In the genomic region with DNA sequence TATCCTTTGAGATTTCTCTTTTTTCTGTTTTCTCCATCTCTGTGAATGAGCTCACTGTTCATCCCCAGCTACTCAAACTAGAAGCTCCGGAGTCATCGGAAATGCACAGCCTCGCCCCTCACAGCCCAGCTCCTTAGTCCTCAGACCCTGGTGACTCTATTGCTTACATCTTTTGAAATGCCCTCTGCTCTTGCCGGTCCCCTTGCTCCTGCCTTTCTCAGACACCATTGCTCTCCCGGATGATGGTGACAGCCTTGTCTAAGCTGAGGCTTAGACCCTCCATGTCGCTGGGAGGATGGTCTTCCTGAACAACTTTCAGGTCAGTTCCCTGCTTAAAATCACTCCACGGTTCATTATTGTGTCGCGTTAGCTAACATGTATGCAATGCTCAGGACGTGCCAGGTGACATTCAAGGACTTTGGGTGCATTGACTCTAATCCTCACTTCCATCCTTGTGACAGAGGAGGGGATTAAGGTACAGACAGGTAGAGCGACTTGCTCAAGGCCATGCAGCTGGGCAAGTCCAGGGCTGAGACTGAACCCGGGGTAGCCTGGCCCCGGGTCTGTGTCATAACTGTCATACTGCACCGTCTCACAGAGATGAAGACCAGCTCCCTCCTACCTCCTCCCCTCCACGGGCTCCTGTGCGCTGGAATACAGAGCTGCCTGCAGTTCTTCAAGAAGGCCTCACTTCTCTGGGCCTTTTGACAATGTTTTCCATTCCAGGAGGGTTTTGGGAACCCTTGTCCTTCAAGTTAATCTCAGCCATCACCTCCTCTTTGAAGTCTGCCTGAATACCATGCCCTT, we compare ENCODE assay signal across 19 cellular contexts. TPM values are rescaled to one million over a fixed set of nuclear protein-coding genes. Genes with fewer than 3 reads are reported as not detected.
A peak's percentile ranks its signal among the peaks of the same experiment; 100 is the strongest.
DNase-seq lines count a peak whose midpoint lies in the region; ATAC-seq and TF ChIP-seq lines count a peak whose summit lies in the region.
"Had no signal": no experiment of that assay in that cellular context is flagged by ENCODE, and none has a peak within 500 bp of the region (broad histone marks: within the 10 kb centered on the region; RNA-seq: fewer than 3 reads in every experiment).

No MANE protein-coding gene starts in this region.

- no peaks in the 10 kb centered on the region for H3K9me3 Mint-ChIP-seq in GM23338
- H3K9me3 Mint-ChIP-seq: CD4-positive, alpha-beta T cell; H9; IgD-negative memory B cell had no signal

- no peaks in the 10 kb centered on the region for H3K36me3 ChIP-seq in GM23338 (ENCODE audit: insufficient read depth)
- H3K36me3 ChIP-seq in sigmoid colon: no peaks in the 10 kb centered on the region
- no peaks in the 10 kb centered on the region for H3K36me3 ChIP-seq in uterus

- no peaks in the 10 kb centered on the region for H4K20me1 ChIP-seq in GM23338 (replicated peaks; ENCODE audit: insufficient read depth)

- H3K27ac ChIP-seq in GM23338 (ENCODE audit: low read depth) (no peak overlapping the region), sigmoid colon (no peak overlapping the region), uterus (no peak overlapping the region)
- H3K27ac ChIP-seq: C4-2B, HL-60 had no signal

- no peak overlapping the region for H3K27ac Mint-ChIP-seq in GM23338
- H3K27ac Mint-ChIP-seq: CD4-positive, alpha-beta T cell; IgD-negative memory B cell had no signal

- no peak for TF ChIP-seq EP300 in sigmoid colon (IDR thresholded peaks at IDR 0.05)

- intact Hi-C loops in sigmoid colon (cut with DNase I) (no loop called here), uterus (cut with DNase I; ENCODE audit: low total_unique reads) (no loop called here)

- DNase-seq in GM23338 (ENCODE audit: low spot score): no peak
- DNase-seq in SK-N-DZ (ENCODE audit: low spot score): peak; percentile 42
- peak; percentile 41 for DNase-seq in sigmoid colon
- no peak for DNase-seq in uterus
- DNase-seq in NCI-H524 (lab: John Stamatoyannopoulos, UW): no peak
- DNase-seq in H4 (ENCODE audit: low spot score): no peak
- DNase-seq: AML-193; CD4-positive, alpha-beta T cell; GOT3; H9; KG1 had no signal

- no peaks in the 10 kb centered on the region for H3K79me2 ChIP-seq in GM23338 (replicated peaks; ENCODE audit: insufficient read depth)

- no peaks in the 10 kb centered on the region for H3K36me3 Mint-ChIP-seq in GM23338 (ENCODE audit: low read depth)
- H3K36me3 Mint-ChIP-seq: IgD-negative memory B cell had no signal

- H3K27me3 Mint-ChIP-seq in GM23338 (ENCODE audit: insufficient read depth, low read depth, poor library complexity): peaks cover 7% of the 10 kb centered on the region
- H3K27me3 Mint-ChIP-seq: CD4-positive, alpha-beta T cell had no signal

- H3K27me3 ChIP-seq in GM23338 (ENCODE audit: insufficient read depth) (no peaks in the 10 kb centered on the region), sigmoid colon (peaks cover 0 to 10% (median 0%) of the 10 kb centered on the region in 3 donors), uterus (no peaks in the 10 kb centered on the region)

- H3K4me1 ChIP-seq in GM23338 (ENCODE audit: insufficient read depth) (peaks cover 13% of the 10 kb centered on the region), sigmoid colon (no peaks in the 10 kb centered on the region), uterus (no peaks in the 10 kb centered on the region)
- H3K4me1 ChIP-seq: Caco-2 had no signal

- peaks cover 12% of the 10 kb centered on the region for H3K4me1 Mint-ChIP-seq in GM23338
- H3K4me1 Mint-ChIP-seq: IgD-negative memory B cell had no signal

- H3K4me2 ChIP-seq in GM23338: no peak overlapping the region

- no peak for TF ChIP-seq CTCF in GM23338 (conservative IDR thresholded peaks at IDR 0.05; ENCODE audit: low read depth in 2 of 2)
- no peak for TF ChIP-seq CTCF in sigmoid colon (IDR thresholded peaks at IDR 0.05)
- no peak for TF ChIP-seq CTCF in uterus (IDR thresholded peaks at IDR 0.05)

- no peak overlapping the region for H3K4me3 Mint-ChIP-seq in GM23338
- H3K4me3 Mint-ChIP-seq: CD4-positive, alpha-beta T cell; H9; IgD-negative memory B cell had no signal

- ATAC-seq in GM23338 (no peak), esophagus mucosa (peak; percentile 83), HG02970 (IDR thresholded peaks at IDR 0.05; ENCODE audit: low FRiP score, unreplicated experiment) (no peak)

- TF ChIP-seq POLR2A in sigmoid colon (IDR thresholded peaks at IDR 0.05): no peak
- no peak for TF ChIP-seq POLR2A in uterus (IDR thresholded peaks at IDR 0.05)

- H3K4me3 ChIP-seq in GM23338: no peak overlapping the region
- no peak overlapping the region for H3K4me3 ChIP-seq in sigmoid colon
- no peak overlapping the region for H3K4me3 ChIP-seq in uterus

- H3K9me3 ChIP-seq in sigmoid colon: no peaks in the 10 kb centered on the region
- no peaks in the 10 kb centered on the region for H3K9me3 ChIP-seq in uterus
- H3K9me3 ChIP-seq: Caco-2 had no signal

- H3K9me2 ChIP-seq in GM23338 (ENCODE audit: insufficient read depth): peaks cover 6% of the 10 kb centered on the region; the same call in 1 of the 2 replicates

- H2AFZ ChIP-seq in GM23338: peak overlapping the region; percentile 38; the same call in 1 of the 2 replicates

- no peaks in the 10 kb centered on the region for H3F3A ChIP-seq in GM23338 (replicated peaks; ENCODE audit: low read depth)

- 86 to 87% methylated on average over 16 of the region's 16 CpGs for WGBS in sigmoid colon, 2 donors

TF ChIP-seq in GM23338, 12 proteins besides CTCF, POLR2A, EP300 and RAD21:
- TF ChIP-seq, protein P1, sequence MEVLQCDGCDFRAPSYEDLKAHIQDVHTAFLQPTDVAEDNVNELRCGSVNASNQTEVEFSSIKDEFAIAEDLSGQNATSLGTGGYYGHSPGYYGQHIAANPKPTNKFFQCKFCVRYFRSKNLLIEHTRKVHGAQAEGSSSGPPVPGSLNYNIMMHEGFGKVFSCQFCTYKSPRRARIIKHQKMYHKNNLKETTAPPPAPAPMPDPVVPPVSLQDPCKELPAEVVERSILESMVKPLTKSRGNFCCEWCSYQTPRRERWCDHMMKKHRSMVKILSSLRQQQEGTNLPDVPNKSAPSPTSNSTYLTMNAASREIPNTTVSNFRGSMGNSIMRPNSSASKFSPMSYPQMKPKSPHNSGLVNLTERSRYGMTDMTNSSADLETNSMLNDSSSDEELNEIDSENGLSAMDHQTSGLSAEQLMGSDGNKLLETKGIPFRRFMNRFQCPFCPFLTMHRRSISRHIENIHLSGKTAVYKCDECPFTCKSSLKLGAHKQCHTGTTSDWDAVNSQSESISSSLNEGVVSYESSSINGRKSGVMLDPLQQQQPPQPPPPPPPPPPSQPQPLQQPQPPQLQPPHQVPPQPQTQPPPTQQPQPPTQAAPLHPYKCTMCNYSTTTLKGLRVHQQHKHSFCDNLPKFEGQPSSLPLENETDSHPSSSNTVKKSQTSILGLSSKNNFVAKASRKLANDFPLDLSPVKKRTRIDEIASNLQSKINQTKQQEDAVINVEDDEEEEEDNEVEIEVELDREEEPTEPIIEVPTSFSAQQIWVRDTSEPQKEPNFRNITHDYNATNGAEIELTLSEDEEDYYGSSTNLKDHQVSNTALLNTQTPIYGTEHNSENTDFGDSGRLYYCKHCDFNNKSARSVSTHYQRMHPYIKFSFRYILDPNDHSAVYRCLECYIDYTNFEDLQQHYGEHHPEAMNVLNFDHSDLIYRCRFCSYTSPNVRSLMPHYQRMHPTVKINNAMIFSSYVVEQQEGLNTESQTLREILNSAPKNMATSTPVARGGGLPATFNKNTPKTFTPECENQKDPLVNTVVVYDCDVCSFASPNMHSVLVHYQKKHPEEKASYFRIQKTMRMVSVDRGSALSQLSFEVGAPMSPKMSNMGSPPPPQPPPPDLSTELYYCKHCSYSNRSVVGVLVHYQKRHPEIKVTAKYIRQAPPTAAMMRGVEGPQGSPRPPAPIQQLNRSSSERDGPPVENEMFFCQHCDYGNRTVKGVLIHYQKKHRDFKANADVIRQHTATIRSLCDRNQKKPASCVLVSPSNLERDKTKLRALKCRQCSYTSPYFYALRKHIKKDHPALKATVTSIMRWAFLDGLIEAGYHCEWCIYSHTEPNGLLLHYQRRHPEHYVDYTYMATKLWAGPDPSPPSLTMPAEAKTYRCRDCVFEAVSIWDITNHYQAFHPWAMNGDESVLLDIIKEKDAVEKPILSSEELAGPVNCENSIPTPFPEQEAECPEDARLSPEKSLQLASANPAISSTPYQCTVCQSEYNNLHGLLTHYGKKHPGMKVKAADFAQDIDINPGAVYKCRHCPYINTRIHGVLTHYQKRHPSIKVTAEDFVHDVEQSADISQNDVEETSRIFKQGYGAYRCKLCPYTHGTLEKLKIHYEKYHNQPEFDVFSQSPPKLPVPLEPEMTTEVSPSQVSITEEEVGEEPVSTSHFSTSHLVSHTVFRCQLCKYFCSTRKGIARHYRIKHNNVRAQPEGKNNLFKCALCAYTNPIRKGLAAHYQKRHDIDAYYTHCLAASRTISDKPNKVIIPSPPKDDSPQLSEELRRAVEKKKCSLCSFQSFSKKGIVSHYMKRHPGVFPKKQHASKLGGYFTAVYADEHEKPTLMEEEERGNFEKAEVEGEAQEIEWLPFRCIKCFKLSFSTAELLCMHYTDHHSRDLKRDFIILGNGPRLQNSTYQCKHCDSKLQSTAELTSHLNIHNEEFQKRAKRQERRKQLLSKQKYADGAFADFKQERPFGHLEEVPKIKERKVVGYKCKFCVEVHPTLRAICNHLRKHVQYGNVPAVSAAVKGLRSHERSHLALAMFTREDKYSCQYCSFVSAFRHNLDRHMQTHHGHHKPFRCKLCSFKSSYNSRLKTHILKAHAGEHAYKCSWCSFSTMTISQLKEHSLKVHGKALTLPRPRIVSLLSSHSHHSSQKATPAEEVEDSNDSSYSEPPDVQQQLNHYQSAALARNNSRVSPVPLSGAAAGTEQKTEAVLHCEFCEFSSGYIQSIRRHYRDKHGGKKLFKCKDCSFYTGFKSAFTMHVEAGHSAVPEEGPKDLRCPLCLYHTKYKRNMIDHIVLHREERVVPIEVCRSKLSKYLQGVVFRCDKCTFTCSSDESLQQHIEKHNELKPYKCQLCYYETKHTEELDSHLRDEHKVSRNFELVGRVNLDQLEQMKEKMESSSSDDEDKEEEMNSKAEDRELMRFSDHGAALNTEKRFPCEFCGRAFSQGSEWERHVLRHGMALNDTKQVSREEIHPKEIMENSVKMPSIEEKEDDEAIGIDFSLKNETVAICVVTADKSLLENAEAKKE (CRISPR knock-in tag; IDR thresholded peaks at IDR 0.05): no peak

RNA-seq across cellular contexts. Expression of gene UCMA, which starts 4.3 kb away (rescaled TPM):
- total RNA-seq in GM23338 (2014; rRNA removed; shearing (Covaris generic)): 8.6 and 12.7 TPM in 2 replicates
- polyA plus RNA-seq in GM23338 (2016; fragmentation: Nextera tagmentation; extraction: Ambion mirVana): 16.7 and 18.7 TPM in 2 replicates
- polyA plus RNA-seq in SK-N-DZ (2014; cell fraction: cytosol; rRNA removed): 0.47 TPM in 1 of 2 replicates, not detected in the other
- polyA plus RNA-seq in SK-N-DZ (2014; cell fraction: nucleus; rRNA removed): not detected in 2 replicates
- not detected for total RNA-seq in esophagus mucosa
- total RNA-seq in sigmoid colon: not detected
- not detected for polyA plus RNA-seq in sigmoid colon
- under 1 TPM in 1 of 4 donors, not detected in 3; 0.69 TPM for total RNA-seq in uterus
- total RNA-seq in H4 (2014; rRNA removed; shearing (Covaris generic)): not detected in 2 replicates
- total RNA-seq: Caco-2; CD4-positive, alpha-beta T cell; H9; HT1080 had no signal
- polyA plus RNA-seq: BJ, IgD-negative memory B cell had no signal

Comparison
In these comparisons a context has a peak if more than half of its experiments do, and no peak if none do; other contexts are left out.
1. DNase-seq: peak in SK-N-DZ (single experiment) and sigmoid colon (single experiment); none in GM23338 (single experiment), uterus (0 of 2), NCI-H524 (0 of 2) and H4 (single experiment).